ENCODE assay signal across 23 cellular contexts in the genomic region with DNA sequence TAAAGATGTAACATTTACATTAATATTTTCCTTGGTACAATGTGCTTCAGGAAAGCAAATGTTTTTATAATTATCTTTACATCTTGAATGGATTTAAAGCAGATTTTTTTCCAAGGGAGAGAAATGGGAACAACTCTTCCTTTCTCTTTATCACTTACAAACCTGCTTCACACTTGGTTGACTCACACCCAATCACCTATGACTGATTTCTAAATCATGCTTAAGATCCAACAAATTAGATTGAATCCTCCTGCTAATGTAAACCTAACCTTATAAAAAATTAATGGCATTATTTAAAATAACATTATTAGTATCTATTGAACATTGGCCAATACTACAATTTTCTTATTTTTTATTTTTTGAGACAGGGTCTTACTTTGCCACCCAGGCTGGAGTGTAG.
"Had no signal": no experiment of that assay in that cellular context is flagged by ENCODE, and none has a peak within 500 bp of the region (broad histone marks: within the 10 kb centered on the region; RNA-seq: fewer than 3 reads in every experiment).

No MANE protein-coding gene starts in this region.

- H3K9me3 Mint-ChIP-seq: dendritic cell treated with granulocyte-macrophage colony-stimulating factor and Interleukin-4, amounts not matched to agents 40 ng/mL and 50 ng/mL, for 4 days; nephron; type B pancreatic cell had no signal

- H3K36me3 Mint-ChIP-seq: naive B cell, type B pancreatic cell had no signal

- H3K4me3 Mint-ChIP-seq: dendritic cell treated with granulocyte-macrophage colony-stimulating factor and Interleukin-4, amounts not matched to agents 40 ng/mL and 50 ng/mL, for 4 days; naive B cell; nephron; type B pancreatic cell had no signal

- H3K27ac ChIP-seq: gastrocnemius medialis, left ventricle myocardium inferior, lower lobe of right lung, pancreas, suprapubic skin, thyroid gland had no signal

- DNase-seq: gastrocnemius medialis; glutamatergic neuron; islet precursor cell; left cardiac atrium; left ventricle myocardium inferior; lower lobe of right lung; mesenchymal stem cell; midbrain; naive B cell; occipital lobe; pancreas; right cardiac atrium; small intestine; stimulated activated CD4-positive, alpha-beta T cell treated with anti-CD3 and anti-CD28 coated beads, Interleukin-12 subunit alpha, Interleukin-12 subunit beta, amount 100 ng/mL, for 4 hours; stimulated activated naive CD4-positive, alpha-beta T cell treated with Interleukin-2 at 50 U/mL for 16 hours; thyroid gland had no signal

- H3K4me1 Mint-ChIP-seq: naive B cell, nephron had no signal

- H3K27ac Mint-ChIP-seq: dendritic cell treated with granulocyte-macrophage colony-stimulating factor and Interleukin-4, amounts not matched to agents 40 ng/mL and 50 ng/mL, for 4 days; naive B cell; nephron; progenitor cell of endocrine pancreas had no signal

- ATAC-seq: gastrocnemius medialis, left cardiac atrium, lower lobe of right lung, pancreas, right cardiac atrium had no signal

- H3K4me1 ChIP-seq: gastrocnemius medialis, left ventricle myocardium inferior, lower lobe of right lung, suprapubic skin, thyroid gland had no signal

- H3K27me3 Mint-ChIP-seq: dendritic cell treated with granulocyte-macrophage colony-stimulating factor and Interleukin-4, amounts not matched to agents 40 ng/mL and 50 ng/mL, for 4 days; naive B cell; progenitor cell of endocrine pancreas; type B pancreatic cell had no signal

- H3K27me3 ChIP-seq: gastrocnemius medialis, pancreas, suprapubic skin, thyroid gland had no signal

- H3K4me3 ChIP-seq: gastrocnemius medialis, left ventricle myocardium inferior, lower lobe of right lung, pancreas, suprapubic skin, thyroid gland had no signal

- H3K9me3 ChIP-seq: gastrocnemius medialis, left ventricle myocardium inferior, lower lobe of right lung, pancreas, suprapubic skin, thyroid gland had no signal

- H3K36me3 ChIP-seq: gastrocnemius medialis, left ventricle myocardium inferior, lower lobe of right lung, pancreas, suprapubic skin, thyroid gland had no signal

- FAIRE-seq: colon, pancreas, small intestine, urothelium cell line had no signal
